ENCODE assay signal across 19 cellular contexts in the genomic region with DNA sequence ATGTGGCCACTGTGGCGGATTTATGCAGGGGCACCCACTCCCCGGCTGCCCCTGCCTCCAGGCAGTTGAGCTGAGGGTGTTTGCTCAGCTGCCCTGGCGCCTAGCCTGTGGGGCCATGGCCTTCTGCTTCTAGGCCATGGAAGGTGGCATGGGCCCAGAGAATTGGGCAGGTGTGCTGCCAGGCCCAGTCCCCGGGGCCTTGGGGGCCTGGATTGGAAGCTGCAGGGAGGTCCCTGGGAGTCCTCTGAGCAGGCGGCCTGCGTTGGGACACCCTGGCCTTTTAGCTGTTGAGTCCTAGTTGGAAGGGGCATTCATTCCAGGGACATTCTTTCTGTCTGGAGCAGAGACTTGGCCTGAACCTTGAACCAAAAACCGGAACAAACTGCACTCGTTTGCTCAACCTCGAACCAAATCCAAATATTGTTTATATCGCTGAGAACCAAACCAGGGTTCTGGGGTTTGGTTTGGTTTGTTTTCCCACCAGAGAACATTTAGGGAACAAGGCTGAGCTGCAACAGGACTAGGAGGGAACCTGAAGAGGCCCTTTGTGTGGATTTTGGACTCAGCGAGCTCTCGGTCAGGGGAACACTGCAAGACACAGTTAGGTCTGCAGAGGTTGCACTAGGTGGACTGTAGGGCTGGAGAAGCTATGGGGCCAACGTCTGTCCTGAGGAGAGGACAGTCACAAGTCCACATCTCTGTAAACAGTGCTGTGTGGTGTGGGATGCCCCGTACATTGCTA.
DNase-seq lines count a peak whose midpoint lies in the region; ATAC-seq, FAIRE-seq and TF ChIP-seq lines count a peak whose summit lies in the region.
"Had no signal": no experiment of that assay in that cellular context is flagged by ENCODE, and none has a peak within 500 bp of the region (broad histone marks: within the 10 kb centered on the region; RNA-seq: fewer than 3 reads in every experiment).

No MANE protein-coding gene starts in this region.

- no peak overlapping the region for H2AFZ ChIP-seq in PC-9
- peak overlapping the region; percentile 88; the same call in 1 of the 2 replicates for H2AFZ ChIP-seq in H1 (ENCODE audit: low read length)
- no peak overlapping the region for H2AFZ ChIP-seq in PC-3 (ENCODE audit: low read length)

- H3F3A ChIP-seq in PC-9 (ENCODE audit: insufficient read depth, low read depth), result peaks cover 13% of the 10 kb centered on the region; the same call in 1 of the 2 replicates
- H3F3A ChIP-seq in PC-3 (ENCODE audit: low read length, unreplicated experiment), result no peaks in the 10 kb centered on the region

- BruUV-seq in PC-9 (replicated peaks; lab: Mats Ljungman, UMichigan) (no TSS peak), PC-3 (replicated peaks; lab: Mats Ljungman, UMichigan) (no TSS peak)

- no peak overlapping the region for H2BK5ac ChIP-seq in H1 (ENCODE audit: low read depth, low read length)

- H3K79me2 ChIP-seq in PC-9 (ENCODE audit: low read depth) (no peaks in the 10 kb centered on the region), H1 (ENCODE audit: control insufficient read depth in 1 of 2, insufficient read depth in 2 of 2, low read length in 2 of 2) (no peaks in the 10 kb centered on the region), PC-3 (ENCODE audit: low read length) (no peaks in the 10 kb centered on the region)

- CTCF ChIA-PET in PC-9 (lab: Charles Lee) (no interaction called here), H1 (lab: Charles Lee; ENCODE audit: partially characterized antibody) (interaction anchor here (1.1 to 1.7 kb wide), 3 partner anchors 14 to 32 kb away, joined by 3 to 5 read pairs (median 4); no protein-coding TSS in a partner anchor), PC-3 (lab: Charles Lee) (no interaction called here)

- no peak overlapping the region for H3K56ac ChIP-seq in H1 (replicated peaks; ENCODE audit: insufficient read length, low read depth, low read length)

- POLR2A ChIA-PET in PC-9 (lab: Charles Lee; ENCODE audit: unreplicated experiment) (no interaction called here), H1 (lab: Charles Lee; ENCODE audit: partially characterized antibody) (no interaction called here), PC-3 (lab: Charles Lee; ENCODE audit: unreplicated experiment) (no interaction called here)

- no peak overlapping the region; a peak in 1 of 7 replicates for H3K9ac ChIP-seq in H1 (replicated peaks in 1 of 4; ENCODE audit: extremely low read depth in 1 of 4, low read depth in 3 of 4, low read length in 3 of 4)
- H3K9ac ChIP-seq in subcutaneous abdominal adipose tissue (ENCODE audit: low read length in 5 of 5), result peak overlapping the region in 1 of 5 donors; percentile 26
- H3K9ac ChIP-seq in PC-3 (ENCODE audit: low read length), result no peak overlapping the region

- intact Hi-C loops in PC-9 (cut with micrococcal nuclease; ENCODE audit: unreplicated experiment), result loop anchor here (1.0 to 2.0 kb wide), 2 partner anchors 17 to 45 kb away; no protein-coding TSS in a partner anchor
- intact Hi-C loops in PC-3 (cut with micrococcal nuclease), result no loop called here

- no peak overlapping the region for H2AK5ac ChIP-seq in H1 (ENCODE audit: low read depth, low read length)

- peak overlapping the region; percentile 64; the same call in 1 of the 2 replicates for H2BK12ac ChIP-seq in H1 (ENCODE audit: low read depth, low read length)

- peak overlapping the region; percentile 81 for H3K27ac ChIP-seq in PC-9
- H3K27ac ChIP-seq in H1 (ENCODE audit: low read depth, low read length), result no peak overlapping the region
- H3K27ac ChIP-seq in subcutaneous abdominal adipose tissue (ENCODE audit: low read depth, low read length), result peak overlapping the region; percentile 49
- H3K27ac ChIP-seq in foreskin keratinocyte, result no peak overlapping the region
- H3K27ac ChIP-seq in PC-3 (ENCODE audit: low read length), result no peak overlapping the region
- H3K27ac ChIP-seq: neutrophil had no signal

- no peak for TF ChIP-seq EP300 in H1 (IDR thresholded peaks at IDR 0.05; ENCODE audit: borderline replicate concordance in 1 of 2, low read depth in 2 of 2, low read length in 2 of 2)

- H3K4me3 ChIP-seq in PC-9 (no peak overlapping the region), H1 (ENCODE audit: extremely low read depth in 1 of 4, insufficient read depth in 2 of 4, low read depth in 3 of 4, low read length in 4 of 4) (no peak overlapping the region), subcutaneous abdominal adipose tissue (ENCODE audit: low read depth in 1 of 5, low read length in 5 of 5) (peak overlapping the region in 1 of 5 donors; percentile 19), PC-3 (ENCODE audit: low read length) (no peak overlapping the region)

- H3K23ac ChIP-seq in H1 (ENCODE audit: insufficient read length), result no peak overlapping the region

- H3K79me1 ChIP-seq in H1 (ENCODE audit: low read depth, low read length), result no peaks in the 10 kb centered on the region

- FAIRE-seq in H1 (lab: Jason Lieb, UNC), result no peak
- FAIRE-seq: islet of Langerhans had no signal

- H3K9me3 ChIP-seq in PC-9 (ENCODE audit: insufficient read depth, low read depth) (no peaks in the 10 kb centered on the region), H1 (ENCODE audit: insufficient read depth in 2 of 2, low read depth in 1 of 2, low read length in 1 of 2) (no peaks in the 10 kb centered on the region), subcutaneous abdominal adipose tissue (ENCODE audit: control insufficient read depth in 5 of 5, low read length in 5 of 5) (peaks cover 0 to under 1% (median 0%) of the 10 kb centered on the region in 5 donors), PC-3 (ENCODE audit: low read length) (no peaks in the 10 kb centered on the region)
- H3K9me3 ChIP-seq: neutrophil had no signal

- H3K18ac ChIP-seq in H1 (ENCODE audit: extremely low read depth, low read length), result no peak overlapping the region

- no peaks in the 10 kb centered on the region for H3K23me2 ChIP-seq in H1 (ENCODE audit: low read depth, low read length)

- H3K4me2 ChIP-seq in PC-9, result peak overlapping the region; percentile 50; the same call in 1 of the 2 replicates
- no peak overlapping the region for H3K4me2 ChIP-seq in H1 (ENCODE audit: insufficient read depth in 1 of 2, low read depth in 2 of 2, low read length in 2 of 2)
- H3K4me2 ChIP-seq in PC-3 (ENCODE audit: low read length), result no peak overlapping the region

- no peak for ATAC-seq in foreskin keratinocyte
- ATAC-seq in PC-3, result no peak
- ATAC-seq in GM18870 (IDR thresholded peaks at IDR 0.05; ENCODE audit: unreplicated experiment), result no peak
- ATAC-seq in GM18498 (IDR thresholded peaks at IDR 0.05; ENCODE audit: unreplicated experiment), result no peak
- ATAC-seq: esophagus mucosa, SK-N-SH treated with all-trans-retinoic acid at 6 μM for 48 hours had no signal

- TF ChIP-seq CTCF in PC-9 (conservative IDR thresholded peaks at IDR 0.05), result no peak
- no peak for TF ChIP-seq CTCF in H1 (IDR thresholded peaks at IDR 0.05; ENCODE audit: control extremely low read depth in 1 of 3, insufficient read depth in 1 of 3, low read depth in 1 of 3, low read length in 3 of 3)
- no peak for TF ChIP-seq CTCF in foreskin keratinocyte (conservative IDR thresholded peaks at IDR 0.05)
- TF ChIP-seq CTCF in PC-3 (conservative IDR thresholded peaks at IDR 0.05; ENCODE audit: low read depth, low read length), result no peak

- TF ChIP-seq POLR2A in H1 (IDR thresholded peaks at IDR 0.05; ENCODE audit: control extremely low read depth in 1 of 2, low read depth in 2 of 2, low read length in 2 of 2), result no peak

- H4K5ac ChIP-seq in H1 (ENCODE audit: insufficient read length, low read depth, low read length), result no peak overlapping the region

- peaks cover 33% of the 10 kb centered on the region for H3K4me1 ChIP-seq in PC-9 (replicated peaks; ENCODE audit: insufficient read depth)
- peaks cover 0 to 7% (median 4%) of the 10 kb centered on the region in 4 experiments; a peak in 5 of 7 replicates for H3K4me1 ChIP-seq in H1 (replicated peaks in 1 of 4; ENCODE audit: control insufficient read depth in 3 of 4, insufficient read depth in 4 of 4, low read length in 3 of 4)
- H3K4me1 ChIP-seq in subcutaneous abdominal adipose tissue (ENCODE audit: control insufficient read depth in 5 of 5, insufficient read depth in 5 of 5, low read length in 5 of 5), result peaks cover 13 to 62% (median 58%) of the 10 kb centered on the region in 5 donors
- H3K4me1 ChIP-seq in foreskin keratinocyte, result no peaks in the 10 kb centered on the region
- no peaks in the 10 kb centered on the region for H3K4me1 ChIP-seq in PC-3 (ENCODE audit: insufficient read depth, low read length)

- H3K27me3 ChIP-seq in PC-9 (ENCODE audit: insufficient read depth, low read depth) (no peaks in the 10 kb centered on the region), H1 (replicated peaks in 1 of 4; ENCODE audit: control insufficient read depth in 3 of 4, extremely low read depth in 1 of 4, insufficient read depth in 3 of 4, low read length in 3 of 4) (no peaks in the 10 kb centered on the region), subcutaneous abdominal adipose tissue (ENCODE audit: control insufficient read depth in 5 of 5, insufficient read depth in 4 of 5, low read length in 5 of 5) (no peaks in the 10 kb centered on the region), foreskin keratinocyte (peaks cover 8% of the 10 kb centered on the region), PC-3 (ENCODE audit: low read length) (no peaks in the 10 kb centered on the region)

- no peak overlapping the region for H2BK120ac ChIP-seq in H1 (replicated peaks; ENCODE audit: low read depth, low read length)

- H3K36me3 ChIP-seq in PC-9 (ENCODE audit: low read depth) (no peaks in the 10 kb centered on the region), H1 (ENCODE audit: control insufficient read depth in 2 of 4, insufficient read depth in 4 of 4, low read length in 3 of 4) (no peaks in the 10 kb centered on the region), subcutaneous abdominal adipose tissue (ENCODE audit: control insufficient read depth in 5 of 5, insufficient read depth in 5 of 5, low read length in 5 of 5) (no peaks in the 10 kb centered on the region), PC-3 (ENCODE audit: low read depth, low read length) (no peaks in the 10 kb centered on the region)
- H3K36me3 ChIP-seq: neutrophil had no signal

- no peak overlapping the region for H3K4ac ChIP-seq in H1 (replicated peaks; ENCODE audit: insufficient read length, low read depth, low read length)

- no peak for TF ChIP-seq RAD21 in H1 (IDR thresholded peaks at IDR 0.05 in 1 of 2, conservative IDR thresholded peaks at IDR 0.05 in 1 of 2; ENCODE audit: low read depth in 2 of 2, low read length in 2 of 2)

- no peaks in the 10 kb centered on the region for H3K9me2 ChIP-seq in PC-9 (ENCODE audit: insufficient read depth)
- no peaks in the 10 kb centered on the region for H3K9me2 ChIP-seq in PC-3 (replicated peaks; ENCODE audit: low read length)

- no peak overlapping the region; the same call in 1 of the 2 replicates for H2BK15ac ChIP-seq in H1 (ENCODE audit: low read length)

- H3K14ac ChIP-seq in H1 (ENCODE audit: insufficient read length), result no peak overlapping the region

- no peak overlapping the region for H4K91ac ChIP-seq in H1 (replicated peaks; ENCODE audit: insufficient read length, low read length)

- H4K20me1 ChIP-seq in PC-9 (ENCODE audit: insufficient read depth) (no peaks in the 10 kb centered on the region), H1 (replicated peaks in 1 of 2; ENCODE audit: control insufficient read depth in 1 of 2, insufficient read depth in 2 of 2, low read length in 2 of 2) (no peaks in the 10 kb centered on the region), PC-3 (ENCODE audit: low read length) (no peaks in the 10 kb centered on the region)

- WGBS in H1 (ENCODE audit: extremely low coverage in 1 of 2, insufficient coverage in 1 of 2, insufficient read length in 1 of 2, insufficient replicate concordance in 2 of 2, low coverage in 1 of 2, low lambda C conversion rate in 2 of 2, missing lambda C conversion rate in 1 of 2), 2 experiments, result 87% methylated on average over 12 of the region's 14 CpGs; no CpG with 5 or more reads in 1 of the 2 experiments

- no peak for DNase-seq in PC-9
- no peak for DNase-seq in H1 (ENCODE audit: low read depth in 1 of 2, low spot score in 2 of 2)
- peak; percentile 95 for DNase-seq in myocyte (ENCODE audit: low read depth)
- DNase-seq in foreskin keratinocyte, result no peak
- no peak for DNase-seq in PC-3
- DNase-seq: activated CD4-positive, CD25-positive, alpha-beta regulatory T cell treated with anti-CD3 and anti-CD28 coated beads, Interleukin-2, amount 50 U/mL, for 72 hours; caudate nucleus; COR-L47; EL; HCEC 1CT; NCI-H1694 treated with DMSO at 0.1 percent for 48 hours; T1000 had no signal

- no peak overlapping the region for H2BK20ac ChIP-seq in H1 (ENCODE audit: low read length)

- peak overlapping the region; percentile 63; the same call in 1 of the 2 replicates for H4K8ac ChIP-seq in H1 (ENCODE audit: extremely low read depth, insufficient read depth, low read length)

Comparison
In these comparisons a context has a peak if more than half of its experiments do, and no peak if none do; other contexts are left out.
1. H3K27ac ChIP-seq: peak in PC-9 (single experiment) and subcutaneous abdominal adipose tissue (single experiment); none in H1 (single experiment), foreskin keratinocyte (single experiment) and PC-3 (single experiment).